Comparison of ENCODE assay signal across 17 cellular contexts in genomic region chr3:13506680-13507079, GRCh38. TPM values are rescaled to one million over a fixed set of nuclear protein-coding genes. Genes with fewer than 3 reads are reported as not detected.
A peak's percentile ranks its signal among the peaks of the same experiment; 100 is the strongest.
DNase-seq lines count a peak whose midpoint lies in the region; ATAC-seq and TF ChIP-seq lines count a peak whose summit lies in the region.
"Had no signal": no experiment of that assay in that cellular context is flagged by ENCODE, and none has a peak within 500 bp of the region (broad histone marks: within the 10 kb centered on the region; RNA-seq: fewer than 3 reads in every experiment).

No MANE protein-coding gene starts in this region.

- peak overlapping the region; percentile 7 to 15 for H3K27ac Mint-ChIP-seq in stimulated activated naive CD8-positive, alpha-beta T cell treated with anti-CD3 and anti-CD28 coated beads, Interleukin-15, amount 100 ng/mL, for 72 hours
- H3K27ac Mint-ChIP-seq in chondrocyte (ENCODE audit: unreplicated experiment) (peak overlapping the region; percentile 65), nephron (peak overlapping the region in 2 of 3 experiments; percentile 14 to 30)
- no peak overlapping the region for H3K27ac Mint-ChIP-seq in natural killer cell treated with Interleukin-12 subunit alpha and Interleukin-12 subunit beta and Interleukin-15 and Interleukin-18, amount 100 ng/mL, for 72 hours

- DNase-seq in stimulated activated naive CD8-positive, alpha-beta T cell treated with anti-CD3 and anti-CD28 coated beads, Interleukin-15, amount 100 ng/mL, for 72 hours: no peak
- no peak for DNase-seq in stimulated activated naive CD8-positive, alpha-beta T cell treated with anti-CD3 and anti-CD28 coated beads, Interleukin-15, Interleukin-2, amounts not matched to agents 100 U/mL and 50 U/mL, for 24 hours
- peak; percentile 88 for DNase-seq in chondrocyte (ENCODE audit: low spot score)
- no peak for DNase-seq in stimulated activated CD4-positive, alpha-beta T cell treated with anti-CD3 and anti-CD28 coated beads, Interleukin-4, amount 100 ng/mL, for 24 hours
- no peak for DNase-seq in natural killer cell treated with Interleukin-12 subunit alpha and Interleukin-12 subunit beta and Interleukin-15 and Interleukin-18, amount 100 ng/mL, for 72 hours (ENCODE audit: low spot score)
- DNase-seq in activated T-cell treated with anti-CD3 and anti-CD28 coated beads, Interleukin-2, amount 50 U/mL, for 1 hour: no peak
- DNase-seq: ACHN; Calu3; CD4-positive, CD25-positive, alpha-beta regulatory T cell; DMS79; NCI-H1436; NCI-H2029 treated with DMSO at 0.1 percent for 48 hours; NCI-H510A treated with DMSO at 0.1 percent for 48 hours had no signal

- no peaks in the 10 kb centered on the region for H3K27me3 Mint-ChIP-seq in stimulated activated naive CD8-positive, alpha-beta T cell treated with anti-CD3 and anti-CD28 coated beads, Interleukin-15, amount 100 ng/mL, for 72 hours
- H3K27me3 Mint-ChIP-seq in chondrocyte (ENCODE audit: low read depth) (no peaks in the 10 kb centered on the region), nephron (ENCODE audit: low read depth) (peaks cover 10% of the 10 kb centered on the region)
- H3K27me3 Mint-ChIP-seq in natural killer cell treated with Interleukin-12 subunit alpha and Interleukin-12 subunit beta and Interleukin-15 and Interleukin-18, amount 100 ng/mL, for 72 hours: no peaks in the 10 kb centered on the region
- H3K27me3 Mint-ChIP-seq: CD4-positive, CD25-positive, alpha-beta regulatory T cell; IgD-negative memory B cell had no signal

- no peak overlapping the region for H3K4me3 Mint-ChIP-seq in stimulated activated naive CD8-positive, alpha-beta T cell treated with anti-CD3 and anti-CD28 coated beads, Interleukin-15, amount 100 ng/mL, for 72 hours
- H3K4me3 Mint-ChIP-seq in chondrocyte (ENCODE audit: unreplicated experiment) (no peak overlapping the region), nephron (no peak overlapping the region)
- no peak overlapping the region for H3K4me3 Mint-ChIP-seq in natural killer cell treated with Interleukin-12 subunit alpha and Interleukin-12 subunit beta and Interleukin-15 and Interleukin-18, amount 100 ng/mL, for 72 hours
- H3K4me3 Mint-ChIP-seq: CD4-positive, CD25-positive, alpha-beta regulatory T cell had no signal

- peaks cover 2% of the 10 kb centered on the region for H3K36me3 Mint-ChIP-seq in chondrocyte (ENCODE audit: low read depth)
- H3K36me3 Mint-ChIP-seq in nephron (ENCODE audit: low read depth): peaks cover 3% of the 10 kb centered on the region
- H3K36me3 Mint-ChIP-seq in natural killer cell treated with Interleukin-12 subunit alpha and Interleukin-12 subunit beta and Interleukin-15 and Interleukin-18, amount 100 ng/mL, for 72 hours: no peaks in the 10 kb centered on the region
- H3K36me3 Mint-ChIP-seq: CD4-positive, CD25-positive, alpha-beta regulatory T cell had no signal

- no peaks in the 10 kb centered on the region for H3K9me3 Mint-ChIP-seq in stimulated activated naive CD8-positive, alpha-beta T cell treated with anti-CD3 and anti-CD28 coated beads, Interleukin-15, amount 100 ng/mL, for 72 hours
- H3K9me3 Mint-ChIP-seq in chondrocyte (ENCODE audit: low read depth) (no peaks in the 10 kb centered on the region), nephron (no peaks in the 10 kb centered on the region)
- no peaks in the 10 kb centered on the region for H3K9me3 Mint-ChIP-seq in natural killer cell treated with Interleukin-12 subunit alpha and Interleukin-12 subunit beta and Interleukin-15 and Interleukin-18, amount 100 ng/mL, for 72 hours
- H3K9me3 Mint-ChIP-seq: CD4-positive, CD25-positive, alpha-beta regulatory T cell; IgD-negative memory B cell had no signal

- no peaks in the 10 kb centered on the region for H3K4me1 Mint-ChIP-seq in stimulated activated naive CD8-positive, alpha-beta T cell treated with anti-CD3 and anti-CD28 coated beads, Interleukin-15, amount 100 ng/mL, for 72 hours
- H3K4me1 Mint-ChIP-seq in chondrocyte (ENCODE audit: low read depth): peaks cover 31% of the 10 kb centered on the region
- peaks cover 7% of the 10 kb centered on the region for H3K4me1 Mint-ChIP-seq in nephron
- H3K4me1 Mint-ChIP-seq in natural killer cell treated with Interleukin-12 subunit alpha and Interleukin-12 subunit beta and Interleukin-15 and Interleukin-18, amount 100 ng/mL, for 72 hours (ENCODE audit: low read depth in 2 of 2): no peaks in the 10 kb centered on the region
- H3K4me1 Mint-ChIP-seq: CD4-positive, CD25-positive, alpha-beta regulatory T cell; IgD-negative memory B cell had no signal

- TF ChIP-seq CTCF in chondrocyte (IDR thresholded peaks at IDR 0.05) (no peak), nephron (IDR thresholded peaks at IDR 0.05; ENCODE audit: unreplicated experiment in 3 of 3) (no peak)

- no peak for ATAC-seq in stimulated activated naive CD8-positive, alpha-beta T cell treated with anti-CD3 and anti-CD28 coated beads, Interleukin-15, amount 100 ng/mL, for 72 hours
- ATAC-seq in stimulated activated naive CD8-positive, alpha-beta T cell treated with anti-CD3 and anti-CD28 coated beads, Interleukin-15, Interleukin-2, amounts not matched to agents 100 U/mL and 50 U/mL, for 24 hours: no peak
- no peak for ATAC-seq in natural killer cell treated with Interleukin-12 subunit alpha and Interleukin-12 subunit beta and Interleukin-15 and Interleukin-18, amount 100 ng/mL, for 72 hours
- ATAC-seq in GM19023 (IDR thresholded peaks at IDR 0.05; ENCODE audit: unreplicated experiment): no peak
- ATAC-seq: GM12878 had no signal

RNA-seq across cellular contexts. Expression of gene HDAC11, which starts 26.6 kb away (rescaled TPM):
- 10.7 to 16.5 TPM (median 15.2 TPM) in 3 replicates for total RNA-seq in chondrocyte
- total RNA-seq in natural killer cell treated with Interleukin-12 subunit alpha and Interleukin-12 subunit beta and Interleukin-15 and Interleukin-18, amount 100 ng/mL, for 72 hours: 1 to 10 TPM; 1.8 to 3.5 TPM

RNA-seq across cellular contexts. Expression of gene FBLN2, which starts 42.2 kb away (rescaled TPM):
- total RNA-seq in chondrocyte: 284 to 413 TPM (median 394 TPM) in 3 replicates
- not detected for total RNA-seq in natural killer cell treated with Interleukin-12 subunit alpha and Interleukin-12 subunit beta and Interleukin-15 and Interleukin-18, amount 100 ng/mL, for 72 hours
- total RNA-seq: Calu3; CD4-positive, CD25-positive, alpha-beta regulatory T cell had no signal

Comparison
In these comparisons a context has a peak if more than half of its experiments do, and no peak if none do; other contexts are left out.
1. H3K27ac Mint-ChIP-seq: peak in stimulated activated naive CD8-positive, alpha-beta T cell treated with anti-CD3 and anti-CD28 coated beads, Interleukin-15, amount 100 ng/mL, for 72 hours (2 of 2), chondrocyte (single experiment) and nephron (2 of 3); none in natural killer cell treated with Interleukin-12 subunit alpha and Interleukin-12 subunit beta and Interleukin-15 and Interleukin-18, amount 100 ng/mL, for 72 hours (0 of 2).
2. RNA of gene FBLN2, which starts 42.2 kb away (total RNA-seq): 284 to 413 TPM in chondrocyte; not detected in natural killer cell treated with Interleukin-12 subunit alpha and Interleukin-12 subunit beta and Interleukin-15 and Interleukin-18, amount 100 ng/mL, for 72 hours; every median in the first group is over 100 times any median in the second.